15 cellular contexts compared by ENCODE assay signal in the genomic region with DNA sequence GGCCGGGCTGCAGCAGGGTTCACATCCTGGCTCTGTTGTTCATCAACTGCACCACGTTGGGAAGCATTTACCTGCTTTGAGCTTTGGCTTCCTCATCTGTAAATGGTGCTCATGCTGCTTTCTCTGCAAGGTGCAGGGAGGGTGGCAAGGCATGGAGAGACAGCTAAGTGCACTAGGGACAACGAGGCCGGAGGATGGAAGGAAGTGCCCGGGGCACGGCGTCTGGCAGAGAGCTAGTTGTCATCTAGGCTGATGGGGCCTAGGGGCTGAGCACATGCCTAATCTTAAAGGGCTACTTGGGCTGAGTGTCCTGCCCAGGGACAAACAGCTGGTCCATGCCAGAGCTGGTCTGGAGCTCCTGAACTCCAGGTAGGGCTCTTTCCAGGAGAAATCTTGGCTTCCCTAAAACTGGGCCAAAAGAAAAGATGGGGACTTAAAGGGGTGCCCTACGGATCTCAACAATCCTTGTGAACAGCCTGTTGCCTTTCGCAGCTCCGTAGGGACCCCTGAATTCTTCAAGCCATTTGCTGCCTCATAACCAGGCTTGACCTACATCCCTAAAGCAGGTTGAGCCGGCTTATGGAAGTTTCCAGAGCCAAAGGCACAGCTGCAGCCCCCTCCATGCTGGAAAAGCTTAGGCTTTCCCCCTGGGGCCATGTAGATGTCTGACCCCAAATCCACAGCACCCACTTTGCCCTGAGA.
A peak's percentile ranks its signal among the peaks of the same experiment; 100 is the strongest.
DNase-seq lines count a peak whose midpoint lies in the region; ATAC-seq and TF ChIP-seq lines count a peak whose summit lies in the region.
"Had no signal": no experiment of that assay in that cellular context is flagged by ENCODE, and none has a peak within 500 bp of the region (broad histone marks: within the 10 kb centered on the region; RNA-seq: fewer than 3 reads in every experiment).

No MANE protein-coding gene starts in this region.

- H3K27ac ChIP-seq in tibial artery: no peak overlapping the region
- H3K27ac ChIP-seq: A549, gastroesophageal sphincter had no signal

- no peaks in the 10 kb centered on the region for H3K9me3 ChIP-seq in tibial artery
- H3K9me3 ChIP-seq: gastroesophageal sphincter had no signal

- intact Hi-C loops in activated CD4-positive, alpha-beta T cell treated with anti-CD3 and anti-CD28 coated beads, Interleukin-2, amount 10 ng/mL, durations not matched to agents 24 days and 14 days (cut with micrococcal nuclease): no loop called here
- intact Hi-C loops in left colon (cut with DNase I, micrococcal nuclease) (no loop called here), tibial artery (cut with DNase I; ENCODE audit: low total_unique reads) (no loop called here)

- H3K9me3 Mint-ChIP-seq in activated CD4-positive, alpha-beta T cell treated with anti-CD3 and anti-CD28 coated beads, Interleukin-2, amount 10 ng/mL, durations not matched to agents 24 days and 14 days: no peaks in the 10 kb centered on the region
- peaks cover 16% of the 10 kb centered on the region for H3K9me3 Mint-ChIP-seq in activated naive CD8-positive, alpha-beta T cell treated with anti-CD3 and anti-CD28 coated beads, Interleukin-2, amount 50 U/mL, for 24 hours

- no peak for ATAC-seq in activated naive CD8-positive, alpha-beta T cell treated with anti-CD3 and anti-CD28 coated beads, Interleukin-2, amount 50 U/mL, for 24 hours
- no peak for ATAC-seq in left colon
- ATAC-seq: A549, gastroesophageal sphincter, sciatic nerve had no signal

- H3K4me3 Mint-ChIP-seq in activated CD4-positive, alpha-beta T cell treated with anti-CD3 and anti-CD28 coated beads, Interleukin-2, amount 10 ng/mL, durations not matched to agents 24 days and 14 days: no peak overlapping the region
- H3K4me3 Mint-ChIP-seq in activated naive CD8-positive, alpha-beta T cell treated with anti-CD3 and anti-CD28 coated beads, Interleukin-2, amount 50 U/mL, for 24 hours: peak overlapping the region; percentile 12

- in situ Hi-C loops in GM13976 (cut with MboI; ENCODE audit: low sequenced_read_pairs, unreplicated experiment) (no loop called here), KBM-7 (cut with MboI; ENCODE audit: low pct_unique_long_range_greater_than_20kb, low sequenced_read_pairs) (no loop called here)

- peaks cover 7 to 42% (median 33%) of the 10 kb centered on the region in 3 donors for H3K36me3 ChIP-seq in tibial artery

- H3K27ac Mint-ChIP-seq in activated CD4-positive, alpha-beta T cell treated with anti-CD3 and anti-CD28 coated beads, Interleukin-2, amount 10 ng/mL, durations not matched to agents 24 days and 14 days: peak overlapping the region; percentile 45
- H3K27ac Mint-ChIP-seq in activated naive CD8-positive, alpha-beta T cell treated with anti-CD3 and anti-CD28 coated beads, Interleukin-2, amount 50 U/mL, for 24 hours: peak overlapping the region; percentile 83

- no peaks in the 10 kb centered on the region for H3K27me3 ChIP-seq in tibial artery
- H3K27me3 ChIP-seq: gastroesophageal sphincter had no signal

- H3K36me3 Mint-ChIP-seq in activated CD4-positive, alpha-beta T cell treated with anti-CD3 and anti-CD28 coated beads, Interleukin-2, amount 10 ng/mL, durations not matched to agents 24 days and 14 days (ENCODE audit: low read depth): peaks cover 12% of the 10 kb centered on the region
- peaks cover 14% of the 10 kb centered on the region for H3K36me3 Mint-ChIP-seq in activated naive CD8-positive, alpha-beta T cell treated with anti-CD3 and anti-CD28 coated beads, Interleukin-2, amount 50 U/mL, for 24 hours (ENCODE audit: low read depth)

- TF ChIP-seq CTCF in tibial artery (IDR thresholded peaks at IDR 0.05) (no peak), GM13976 (IDR thresholded peaks at IDR 0.05; ENCODE audit: borderline replicate concordance, control extremely low read depth, extremely low read depth, insufficient read depth, missing control alignments) (no peak)

- H3K4me1 ChIP-seq in tibial artery: peaks cover 0 to 26% (median 14%) of the 10 kb centered on the region in 4 donors
- H3K4me1 ChIP-seq: A549 had no signal

- H3K27me3 Mint-ChIP-seq in activated CD4-positive, alpha-beta T cell treated with anti-CD3 and anti-CD28 coated beads, Interleukin-2, amount 10 ng/mL, durations not matched to agents 24 days and 14 days: peaks cover 4% of the 10 kb centered on the region
- no peaks in the 10 kb centered on the region for H3K27me3 Mint-ChIP-seq in activated naive CD8-positive, alpha-beta T cell treated with anti-CD3 and anti-CD28 coated beads, Interleukin-2, amount 50 U/mL, for 24 hours
- H3K27me3 Mint-ChIP-seq: IgD-negative memory B cell had no signal

- no peak for DNase-seq in activated CD4-positive, alpha-beta T cell treated with anti-CD3 and anti-CD28 coated beads, Interleukin-2, amount 10 ng/mL, durations not matched to agents 24 days and 14 days
- no peak for DNase-seq in activated CD4-positive, alpha-beta T cell treated with anti-CD3 and anti-CD28 coated beads for 4 hours
- peak; percentile 1 for DNase-seq in activated naive CD8-positive, alpha-beta T cell treated with anti-CD3 and anti-CD28 coated beads, Interleukin-2, amount 50 U/mL, for 24 hours
- DNase-seq in left colon (peak; percentile 2 to 7), tibial artery (peak; percentile 5 to 51), GM13976 (ENCODE audit: low spot score) (no peak), GM19240 (ENCODE audit: insufficient read length, low spot score) (no peak), KBM-7 (no peak)
- DNase-seq: NCI-H1417 treated with DMSO at 0.1 percent for 48 hours, NCI-H526 treated with DMSO at 0.1 percent for 48 hours, SHP77 had no signal

- peaks cover 34% of the 10 kb centered on the region for H3K4me1 Mint-ChIP-seq in activated CD4-positive, alpha-beta T cell treated with anti-CD3 and anti-CD28 coated beads, Interleukin-2, amount 10 ng/mL, durations not matched to agents 24 days and 14 days
- peaks cover 44% of the 10 kb centered on the region for H3K4me1 Mint-ChIP-seq in activated naive CD8-positive, alpha-beta T cell treated with anti-CD3 and anti-CD28 coated beads, Interleukin-2, amount 50 U/mL, for 24 hours

- no peak overlapping the region for H3K4me3 ChIP-seq in tibial artery
- H3K4me3 ChIP-seq: A549, gastroesophageal sphincter had no signal

Comparison
In these comparisons a context has a peak if more than half of its experiments do, and no peak if none do; other contexts are left out.
1. DNase-seq: peak in activated naive CD8-positive, alpha-beta T cell treated with anti-CD3 and anti-CD28 coated beads, Interleukin-2, amount 50 U/mL, for 24 hours (single experiment), left colon (2 of 2) and tibial artery (2 of 2); none in activated CD4-positive, alpha-beta T cell treated with anti-CD3 and anti-CD28 coated beads, Interleukin-2, amount 10 ng/mL, durations not matched to agents 24 days and 14 days (single experiment), activated CD4-positive, alpha-beta T cell treated with anti-CD3 and anti-CD28 coated beads for 4 hours (0 of 2), GM13976 (single experiment), GM19240 (single experiment) and KBM-7 (single experiment).